1 cellular context compared by ENCODE assay signal in genomic region chr2:73068147-73068546, GRCh38.
TF ChIP-seq lines count a peak whose summit lies in the region.

No MANE protein-coding gene starts in this region.

TF ChIP-seq in A549, 52 proteins besides CTCF, POLR2A, EP300 and RAD21 (continued from another document):
- TF ChIP-seq BCL3 (IDR thresholded peaks at IDR 0.05): no peak
TF ChIP-seq in A549: peak in this region for 0.
